13 cellular contexts compared by ENCODE assay signal in genomic region chr1:201486158-201486557, GRCh38. TPM values are rescaled to one million over a fixed set of nuclear protein-coding genes. Genes with fewer than 3 reads are reported as not detected.
DNase-seq lines count a peak whose midpoint lies in the region; ATAC-seq, FAIRE-seq and TF ChIP-seq lines count a peak whose summit lies in the region.
"Had no signal": no experiment of that assay in that cellular context is flagged by ENCODE, and none has a peak within 500 bp of the region (broad histone marks: within the 10 kb centered on the region; RNA-seq: fewer than 3 reads in every experiment).

No MANE protein-coding gene starts in this region.

- H3K4me3 ChIP-seq in K562 (no peak overlapping the region), iPS-20b (ENCODE audit: low read length) (no peak overlapping the region), stomach smooth muscle (ENCODE audit: low read length in 2 of 2) (no peak overlapping the region)

- H2AFZ ChIP-seq in K562 (ENCODE audit: low read depth, low read length): no peak overlapping the region

- no peak for TF ChIP-seq CTCF in K562 (IDR thresholded peaks at IDR 0.05 in 2 of 3, conservative IDR thresholded peaks at IDR 0.05 in 1 of 3; ENCODE audit: insufficient read depth in 2 of 3, low read depth in 1 of 3, low read length in 3 of 3)

- POLR2A ChIA-PET in K562 (lab: Yijun Ruan, JAX): interaction anchor here (0.6 to 2.7 kb wide), 8 partner anchors 8 to 140 kb away, joined by 3 to 12 read pairs (median 4); no protein-coding TSS in a partner anchor

- H3K27ac ChIP-seq in K562 (ENCODE audit: extremely low read depth, low read depth, low read length) (no peak overlapping the region), iPS-20b (ENCODE audit: low read length) (no peak overlapping the region), stomach smooth muscle (ENCODE audit: low read length) (peak overlapping the region; percentile 100)
- H3K27ac ChIP-seq: neutrophil had no signal

- H3K79me2 ChIP-seq in K562 (ENCODE audit: control insufficient read depth, insufficient read depth, low read length): no peaks in the 10 kb centered on the region

- H3K9ac ChIP-seq in K562 (ENCODE audit: insufficient read depth in 1 of 2, low read depth in 2 of 2, low read length in 2 of 2) (no peak overlapping the region), iPS-20b (ENCODE audit: low read depth, low read length) (peak overlapping the region; percentile 20; the same call in 1 of the 2 replicates), stomach smooth muscle (ENCODE audit: low read length in 2 of 2) (peak overlapping the region in 1 of 2 donors; percentile 55)

- H3K4me1 ChIP-seq in K562 (replicated peaks in 1 of 2; ENCODE audit: control insufficient read depth in 2 of 2, insufficient read depth in 2 of 2, low read length in 2 of 2) (peaks cover 7 to 15% of the 10 kb centered on the region in 2 experiments), iPS-20b (ENCODE audit: insufficient read depth, low read length) (no peaks in the 10 kb centered on the region), stomach smooth muscle (ENCODE audit: control insufficient read depth, insufficient read depth, low read length) (peaks cover 72% of the 10 kb centered on the region)

- no peak for ATAC-seq in K562
- no peak for ATAC-seq in GM21515 (IDR thresholded peaks at IDR 0.05; ENCODE audit: unreplicated experiment)
- no peak for ATAC-seq in GM18517 (IDR thresholded peaks at IDR 0.05; ENCODE audit: unreplicated experiment)
- ATAC-seq: esophagus mucosa had no signal

- intact Hi-C loops in K562 (cut with micrococcal nuclease): no loop called here

- 6% methylated on average over 3 of the region's 3 CpGs for WGBS in K562 (ENCODE audit: insufficient coverage, low coverage, missing lambda C conversion rate)

- CTCF ChIA-PET in K562 (lab: Yijun Ruan, JAX; ENCODE audit: low intra/inter-chr PET ratio): interaction anchor here (7.7 kb wide), 1 partner anchor 27 kb away, joined by 166 read pairs; no protein-coding TSS in a partner anchor

- FAIRE-seq in K562 (lab: Jason Lieb, UNC): peak; percentile 65
- FAIRE-seq: keratinocyte had no signal

- H3K36me3 ChIP-seq in K562 (ENCODE audit: control insufficient read depth, insufficient read depth, low read length) (no peaks in the 10 kb centered on the region), iPS-20b (ENCODE audit: insufficient read depth, low read depth, low read length) (no peaks in the 10 kb centered on the region), stomach smooth muscle (ENCODE audit: control insufficient read depth in 2 of 2, insufficient read depth in 2 of 2, low read length in 2 of 2) (peaks cover 70 to 77% of the 10 kb centered on the region in 2 donors)

- H3K27me3 ChIP-seq in K562 (ENCODE audit: control insufficient read depth in 2 of 2, insufficient read depth in 2 of 2, low read length in 2 of 2): peaks cover 0 to 3% of the 10 kb centered on the region in 2 experiments; a peak in 1 of 5 replicates
- H3K27me3 ChIP-seq in iPS-20b (ENCODE audit: insufficient read depth, low read length): peaks cover 9% of the 10 kb centered on the region
- H3K27me3 ChIP-seq in stomach smooth muscle (ENCODE audit: control insufficient read depth in 1 of 2, insufficient read depth in 2 of 2, low read length in 2 of 2): no peaks in the 10 kb centered on the region

- peak; percentile 86 to 91 for DNase-seq in Kasumi-1 (lab: John Stamatoyannopoulos, UW)
- DNase-seq in K562 (ENCODE audit: extremely low read depth in 1 of 4, low spot score in 3 of 4): peak in 2 of 4 experiments; percentile 37 to 47
- DNase-seq in EL: no peak
- DNase-seq in NCI-H69 (lab: John Stamatoyannopoulos, UW): no peak
- DNase-seq: activated CD8-positive, alpha-beta memory T cell treated with anti-CD3 and anti-CD28 coated beads, Interleukin-2, amount 50 U/mL, for 48 hours; amygdala had no signal

- no peak for TF ChIP-seq EP300 in K562 (IDR thresholded peaks at IDR 0.05; ENCODE audit: low read length)

- H3K9me3 ChIP-seq in K562 (replicated peaks; ENCODE audit: control insufficient read depth, insufficient read depth, low read depth, low read length): no peaks in the 10 kb centered on the region
- no peaks in the 10 kb centered on the region for H3K9me3 ChIP-seq in iPS-20b (ENCODE audit: insufficient read depth, low read depth, low read length)
- H3K9me3 ChIP-seq in stomach smooth muscle (ENCODE audit: control insufficient read depth in 2 of 2, low read length in 2 of 2): no peaks in the 10 kb centered on the region
- H3K9me3 ChIP-seq: neutrophil had no signal

- H3K9me1 ChIP-seq in K562 (ENCODE audit: control insufficient read depth, insufficient read depth, low read length): peaks cover 1% of the 10 kb centered on the region

- TF ChIP-seq RAD21 in K562 (CRISPR knock-in tag; conservative IDR thresholded peaks at IDR 0.05 in 1 of 2, IDR thresholded peaks at IDR 0.05 in 1 of 2): no peak

- no TSS peak for BruUV-seq in K562 (replicated peaks; lab: Mats Ljungman, UMichigan)

- TF ChIP-seq POLR2A in K562 (conservative IDR thresholded peaks at IDR 0.05): no peak

- no peak overlapping the region for H3K4me2 ChIP-seq in K562 (ENCODE audit: insufficient read depth, low read length)

- no peaks in the 10 kb centered on the region; the same call in 1 of the 2 replicates for H4K20me1 ChIP-seq in K562 (replicated peaks; ENCODE audit: control insufficient read depth, insufficient read depth, low read length)

- in situ Hi-C loops in K562 (cut with MboI): no loop called here

TF ChIP-seq in K562, 482 proteins besides CTCF, POLR2A, EP300 and RAD21 (continues in another document):
- no peak for TF ChIP-seq ZNF354B (CRISPR knock-in tag; IDR thresholded peaks at IDR 0.05)

RNA-seq across cellular contexts. Expression of gene PHLDA3, which starts 17.2 kb away (rescaled TPM):
- not detected in 2 replicates for total RNA-seq in K562 (2011; cell fraction: chromatin; rRNA removed; ENCODE audit: low replicate concordance)
- total RNA-seq in K562 (2011; cell fraction: nucleolus; rRNA removed): not detected in 2 replicates
- not detected in 2 replicates for total RNA-seq in K562 (2011; cell fraction: nucleoplasm; rRNA removed)
- total RNA-seq in K562 (2014; rRNA removed) (0.27 TPM in 1 of 2 replicates, not detected in the other), K562 (2014; rRNA removed; fragmentation: Illumina TruSeq; extraction: Trizol) (not detected in 2 replicates), K562 (2015; rRNA removed; fragmentation: Illumina TruSeq; extraction: Trizol) (not detected in 2 replicates), K562 (2021) (0.11 and 0.42 TPM in 2 replicates)
- polyA plus RNA-seq in K562 (2011; rRNA removed) (not detected in 2 replicates), K562 (2014; fragmentation: Illumina TruSeq; extraction: Trizol) (not detected in 2 replicates), K562 (2014; fragmentation: Nextera tagmentation; extraction: Ambion mirVana) (not detected), K562 (2014; rRNA removed) (not detected in 2 replicates)
- polyA plus RNA-seq in K562 (2011; cell fraction: cytosol; rRNA removed): 0.13 TPM in 1 of 2 replicates, not detected in the other
- 0.04 TPM in 1 of 2 replicates, not detected in the other for polyA plus RNA-seq in K562 (2011; cell fraction: nucleus; rRNA removed)
- not detected in 2 replicates for polyA plus RNA-seq in K562 (2012)
- polyA minus RNA-seq in K562 (2011; rRNA and poly(A)+ RNA removed): not detected in 2 replicates
- not detected in 2 replicates for polyA minus RNA-seq in K562 (2011; cell fraction: cytosol; rRNA and poly(A)+ RNA removed)
- not detected in 2 replicates for polyA minus RNA-seq in K562 (2011; cell fraction: nucleus; rRNA and poly(A)+ RNA removed)

RNA-seq across cellular contexts. Expression of gene CSRP1, which starts 20.8 kb away (rescaled TPM):
- total RNA-seq in K562 (2011; cell fraction: chromatin; rRNA removed; ENCODE audit: low replicate concordance): 6.5 and 10.3 TPM in 2 replicates
- 7.0 and 7.5 TPM in 2 replicates for total RNA-seq in K562 (2011; cell fraction: nucleolus; rRNA removed)
- total RNA-seq in K562 (2011; cell fraction: nucleoplasm; rRNA removed): 7.3 and 8.9 TPM in 2 replicates
- total RNA-seq in K562 (2014; rRNA removed) (23.7 and 30.8 TPM in 2 replicates), K562 (2014; rRNA removed; fragmentation: Illumina TruSeq; extraction: Trizol) (19.6 and 22.6 TPM in 2 replicates), K562 (2015; rRNA removed; fragmentation: Illumina TruSeq; extraction: Trizol) (28.3 and 30.3 TPM in 2 replicates), K562 (2021) (25.7 and 28.2 TPM in 2 replicates)
- polyA plus RNA-seq in K562 (2011; rRNA removed) (21.3 and 23.7 TPM in 2 replicates), K562 (2014; fragmentation: Illumina TruSeq; extraction: Trizol) (34.6 and 39.4 TPM in 2 replicates), K562 (2014; fragmentation: Nextera tagmentation; extraction: Ambion mirVana) (10 to 100 TPM in 1 of 2 experiments, 1 to 10 TPM in 1; 6.8 to 11.0 TPM), K562 (2014; rRNA removed) (24.9 and 32.1 TPM in 2 replicates)
- 29.2 and 43.4 TPM in 2 replicates for polyA plus RNA-seq in K562 (2011; cell fraction: cytosol; rRNA removed)
- 14.3 and 20.0 TPM in 2 replicates for polyA plus RNA-seq in K562 (2011; cell fraction: nucleus; rRNA removed)
- polyA plus RNA-seq in K562 (2012): 39.0 and 47.5 TPM in 2 replicates
- polyA minus RNA-seq in K562 (2011; rRNA and poly(A)+ RNA removed): 14.3 and 19.7 TPM in 2 replicates
- polyA minus RNA-seq in K562 (2011; cell fraction: cytosol; rRNA and poly(A)+ RNA removed): 12.0 and 16.7 TPM in 2 replicates
- 7.7 and 8.8 TPM in 2 replicates for polyA minus RNA-seq in K562 (2011; cell fraction: nucleus; rRNA and poly(A)+ RNA removed)

RNA-seq across cellular contexts. Expression of gene NAV1, which starts 52.8 kb away (rescaled TPM):
- 12.5 and 15.1 TPM in 2 replicates for total RNA-seq in K562 (2011; cell fraction: chromatin; rRNA removed; ENCODE audit: low replicate concordance)
- total RNA-seq in K562 (2011; cell fraction: nucleolus; rRNA removed): 5.0 and 6.2 TPM in 2 replicates
- 10.3 and 12.7 TPM in 2 replicates for total RNA-seq in K562 (2011; cell fraction: nucleoplasm; rRNA removed)
- total RNA-seq in K562 (2014; rRNA removed): 4.5 and 4.9 TPM in 2 replicates
- total RNA-seq in K562 (2014; rRNA removed; fragmentation: Illumina TruSeq; extraction: Trizol): 3.2 and 3.7 TPM in 2 replicates
- total RNA-seq in K562 (2015; rRNA removed; fragmentation: Illumina TruSeq; extraction: Trizol): 2.9 and 3.3 TPM in 2 replicates
- total RNA-seq in K562 (2021): 15.4 and 16.8 TPM in 2 replicates
- 0.91 TPM in 2 replicates for polyA plus RNA-seq in K562 (2011; rRNA removed)
- 0.63 and 0.92 TPM in 2 replicates for polyA plus RNA-seq in K562 (2011; cell fraction: cytosol; rRNA removed)
- polyA plus RNA-seq in K562 (2011; cell fraction: nucleus; rRNA removed): 2.0 and 4.7 TPM in 2 replicates
- 16.3 and 25.4 TPM in 2 replicates for polyA plus RNA-seq in K562 (2012)
- 10.7 and 13.2 TPM in 2 replicates for polyA plus RNA-seq in K562 (2014; fragmentation: Illumina TruSeq; extraction: Trizol)
- polyA plus RNA-seq in K562 (2014; fragmentation: Nextera tagmentation; extraction: Ambion mirVana): 1 to 10 TPM; 1.8 to 2.1 TPM
- polyA plus RNA-seq in K562 (2014; rRNA removed): 4.2 and 5.6 TPM in 2 replicates
- polyA minus RNA-seq in K562 (2011; rRNA and poly(A)+ RNA removed): 1.5 and 1.9 TPM in 2 replicates
- 3.9 and 4.1 TPM in 2 replicates for polyA minus RNA-seq in K562 (2011; cell fraction: cytosol; rRNA and poly(A)+ RNA removed)
- polyA minus RNA-seq in K562 (2011; cell fraction: nucleus; rRNA and poly(A)+ RNA removed): 2.9 and 3.0 TPM in 2 replicates

Comparison
In these comparisons a context has a peak if more than half of its experiments do, and no peak if none do; other contexts are left out.
1. DNase-seq: peak in Kasumi-1 (2 of 2); none in EL (single experiment) and NCI-H69 (single experiment).